1 cellular context compared by ENCODE assay signal in the genomic region with DNA sequence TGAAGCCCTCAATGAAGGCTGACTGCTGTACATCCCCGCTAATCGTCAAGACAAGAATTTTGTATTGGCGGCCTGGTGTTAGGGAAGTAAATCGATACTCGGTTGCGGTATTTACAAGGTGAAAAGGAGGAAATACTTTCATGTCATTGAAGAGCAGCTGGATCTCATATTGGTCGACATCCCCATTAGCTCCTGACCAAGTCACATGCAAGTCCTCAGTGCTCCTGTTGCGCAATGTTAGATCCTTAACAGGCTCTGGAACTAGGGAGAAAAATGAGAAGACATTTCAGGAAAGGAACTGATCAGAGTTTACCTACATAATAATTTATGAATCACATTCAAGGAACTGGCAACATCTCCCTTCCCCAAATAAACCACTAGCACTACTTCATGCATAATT.
TF ChIP-seq lines count a peak whose summit lies in the region.

No MANE protein-coding gene starts in this region.

TF ChIP-seq in GM23338, 12 proteins besides CTCF, POLR2A, EP300 and RAD21 (continued from another document):
- TF ChIP-seq, protein P1, sequence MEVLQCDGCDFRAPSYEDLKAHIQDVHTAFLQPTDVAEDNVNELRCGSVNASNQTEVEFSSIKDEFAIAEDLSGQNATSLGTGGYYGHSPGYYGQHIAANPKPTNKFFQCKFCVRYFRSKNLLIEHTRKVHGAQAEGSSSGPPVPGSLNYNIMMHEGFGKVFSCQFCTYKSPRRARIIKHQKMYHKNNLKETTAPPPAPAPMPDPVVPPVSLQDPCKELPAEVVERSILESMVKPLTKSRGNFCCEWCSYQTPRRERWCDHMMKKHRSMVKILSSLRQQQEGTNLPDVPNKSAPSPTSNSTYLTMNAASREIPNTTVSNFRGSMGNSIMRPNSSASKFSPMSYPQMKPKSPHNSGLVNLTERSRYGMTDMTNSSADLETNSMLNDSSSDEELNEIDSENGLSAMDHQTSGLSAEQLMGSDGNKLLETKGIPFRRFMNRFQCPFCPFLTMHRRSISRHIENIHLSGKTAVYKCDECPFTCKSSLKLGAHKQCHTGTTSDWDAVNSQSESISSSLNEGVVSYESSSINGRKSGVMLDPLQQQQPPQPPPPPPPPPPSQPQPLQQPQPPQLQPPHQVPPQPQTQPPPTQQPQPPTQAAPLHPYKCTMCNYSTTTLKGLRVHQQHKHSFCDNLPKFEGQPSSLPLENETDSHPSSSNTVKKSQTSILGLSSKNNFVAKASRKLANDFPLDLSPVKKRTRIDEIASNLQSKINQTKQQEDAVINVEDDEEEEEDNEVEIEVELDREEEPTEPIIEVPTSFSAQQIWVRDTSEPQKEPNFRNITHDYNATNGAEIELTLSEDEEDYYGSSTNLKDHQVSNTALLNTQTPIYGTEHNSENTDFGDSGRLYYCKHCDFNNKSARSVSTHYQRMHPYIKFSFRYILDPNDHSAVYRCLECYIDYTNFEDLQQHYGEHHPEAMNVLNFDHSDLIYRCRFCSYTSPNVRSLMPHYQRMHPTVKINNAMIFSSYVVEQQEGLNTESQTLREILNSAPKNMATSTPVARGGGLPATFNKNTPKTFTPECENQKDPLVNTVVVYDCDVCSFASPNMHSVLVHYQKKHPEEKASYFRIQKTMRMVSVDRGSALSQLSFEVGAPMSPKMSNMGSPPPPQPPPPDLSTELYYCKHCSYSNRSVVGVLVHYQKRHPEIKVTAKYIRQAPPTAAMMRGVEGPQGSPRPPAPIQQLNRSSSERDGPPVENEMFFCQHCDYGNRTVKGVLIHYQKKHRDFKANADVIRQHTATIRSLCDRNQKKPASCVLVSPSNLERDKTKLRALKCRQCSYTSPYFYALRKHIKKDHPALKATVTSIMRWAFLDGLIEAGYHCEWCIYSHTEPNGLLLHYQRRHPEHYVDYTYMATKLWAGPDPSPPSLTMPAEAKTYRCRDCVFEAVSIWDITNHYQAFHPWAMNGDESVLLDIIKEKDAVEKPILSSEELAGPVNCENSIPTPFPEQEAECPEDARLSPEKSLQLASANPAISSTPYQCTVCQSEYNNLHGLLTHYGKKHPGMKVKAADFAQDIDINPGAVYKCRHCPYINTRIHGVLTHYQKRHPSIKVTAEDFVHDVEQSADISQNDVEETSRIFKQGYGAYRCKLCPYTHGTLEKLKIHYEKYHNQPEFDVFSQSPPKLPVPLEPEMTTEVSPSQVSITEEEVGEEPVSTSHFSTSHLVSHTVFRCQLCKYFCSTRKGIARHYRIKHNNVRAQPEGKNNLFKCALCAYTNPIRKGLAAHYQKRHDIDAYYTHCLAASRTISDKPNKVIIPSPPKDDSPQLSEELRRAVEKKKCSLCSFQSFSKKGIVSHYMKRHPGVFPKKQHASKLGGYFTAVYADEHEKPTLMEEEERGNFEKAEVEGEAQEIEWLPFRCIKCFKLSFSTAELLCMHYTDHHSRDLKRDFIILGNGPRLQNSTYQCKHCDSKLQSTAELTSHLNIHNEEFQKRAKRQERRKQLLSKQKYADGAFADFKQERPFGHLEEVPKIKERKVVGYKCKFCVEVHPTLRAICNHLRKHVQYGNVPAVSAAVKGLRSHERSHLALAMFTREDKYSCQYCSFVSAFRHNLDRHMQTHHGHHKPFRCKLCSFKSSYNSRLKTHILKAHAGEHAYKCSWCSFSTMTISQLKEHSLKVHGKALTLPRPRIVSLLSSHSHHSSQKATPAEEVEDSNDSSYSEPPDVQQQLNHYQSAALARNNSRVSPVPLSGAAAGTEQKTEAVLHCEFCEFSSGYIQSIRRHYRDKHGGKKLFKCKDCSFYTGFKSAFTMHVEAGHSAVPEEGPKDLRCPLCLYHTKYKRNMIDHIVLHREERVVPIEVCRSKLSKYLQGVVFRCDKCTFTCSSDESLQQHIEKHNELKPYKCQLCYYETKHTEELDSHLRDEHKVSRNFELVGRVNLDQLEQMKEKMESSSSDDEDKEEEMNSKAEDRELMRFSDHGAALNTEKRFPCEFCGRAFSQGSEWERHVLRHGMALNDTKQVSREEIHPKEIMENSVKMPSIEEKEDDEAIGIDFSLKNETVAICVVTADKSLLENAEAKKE (CRISPR knock-in tag; IDR thresholded peaks at IDR 0.05), result no peak
TF ChIP-seq in GM23338: peak in this region for 0.
